1 cellular context compared by ENCODE assay signal in genomic region chr2:217684431-217685254, GRCh38.
TF ChIP-seq lines count a peak whose summit lies in the region.

No MANE protein-coding gene starts in this region.

TF ChIP-seq in A549, 52 proteins besides CTCF, POLR2A, EP300 and RAD21 (continued from another document):
- no peak for TF ChIP-seq REST (IDR thresholded peaks at IDR 0.05)
- TF ChIP-seq JUNB (IDR thresholded peaks at IDR 0.05) = no peak
- TF ChIP-seq HDAC2 (IDR thresholded peaks at IDR 0.05) = no peak
- TF ChIP-seq ATOH8 (CRISPR knock-in tag; IDR thresholded peaks at IDR 0.05; ENCODE audit: low read depth) = no peak
- no peak for TF ChIP-seq PHF8 (IDR thresholded peaks at IDR 0.05; ENCODE audit: borderline replicate concordance, low read depth)
